ENCODE assay signal across 23 cellular contexts in genomic region chr18:76673281-76674005, GRCh38.
DNase-seq lines count a peak whose midpoint lies in the region; ATAC-seq, FAIRE-seq and TF ChIP-seq lines count a peak whose summit lies in the region.
"Had no signal": no experiment of that assay in that cellular context is flagged by ENCODE, and none has a peak within 500 bp of the region (broad histone marks: within the 10 kb centered on the region; RNA-seq: fewer than 3 reads in every experiment).

No MANE protein-coding gene starts in this region.

- H3K9ac ChIP-seq in neuronal stem cell (ENCODE audit: low read depth, low read length, poor library complexity), result no peak overlapping the region
- H3K9ac ChIP-seq: BLaER1 had no signal

- H3K36me3 ChIP-seq in bronchial epithelial cell (ENCODE audit: control insufficient read depth, insufficient read depth, low read length) (no peaks in the 10 kb centered on the region), neuronal stem cell (replicated peaks in 1 of 2; ENCODE audit: control insufficient read depth in 2 of 2, insufficient read depth in 2 of 2, low read length in 2 of 2) (no peaks in the 10 kb centered on the region), vagina (no peaks in the 10 kb centered on the region)
- H3K36me3 ChIP-seq: BLaER1, HAP-1 had no signal

- no peak overlapping the region for H3K4me2 ChIP-seq in neuronal stem cell (ENCODE audit: insufficient read depth, low read length, poor library complexity, severe bottlenecking)
- H3K4me2 ChIP-seq: BLaER1 had no signal

- peak overlapping the region; percentile 58 for H2AK5ac ChIP-seq in neuronal stem cell (ENCODE audit: low read depth, low read length)

- H2AFZ ChIP-seq in neuronal stem cell (ENCODE audit: low read length), result no peak overlapping the region

- POLR2A ChIA-PET in activated CD4-positive, alpha-beta memory T cell treated with anti-CD3 and anti-CD28 coated beads for 36 hours (lab: Charles Lee), result no interaction called here

- no peak overlapping the region for H2BK15ac ChIP-seq in neuronal stem cell (ENCODE audit: low read length)

- H2BK120ac ChIP-seq in neuronal stem cell (ENCODE audit: low read depth, low read length), result no peak overlapping the region

- H3K27me3 Mint-ChIP-seq in stimulated activated memory B cell treated with anti-CD40 and anti-IgM and Interleukin-4, amounts not matched to agents 10 μg/mL and 1 μg/mL and 100 μg/mL, for 72 hours, result peaks cover 10% of the 10 kb centered on the region
- peaks cover 5% of the 10 kb centered on the region for H3K27me3 Mint-ChIP-seq in activated CD4-positive, alpha-beta memory T cell treated with anti-CD3 and anti-CD28 coated beads for 36 hours

- no peak overlapping the region for H4K91ac ChIP-seq in neuronal stem cell (ENCODE audit: low read depth, low read length, poor library complexity)

- CTCF ChIA-PET in activated CD4-positive, alpha-beta memory T cell treated with anti-CD3 and anti-CD28 coated beads for 36 hours (lab: Charles Lee), result no interaction called here

- H3K4me3 ChIP-seq in bronchial epithelial cell (ENCODE audit: low read depth, low read length) (no peak overlapping the region), neuronal stem cell (ENCODE audit: low read length in 2 of 2) (no peak overlapping the region), vagina (no peak overlapping the region)
- H3K4me3 ChIP-seq: BLaER1, GM12878, HAP-1 had no signal

- H3K9me3 ChIP-seq in neuronal stem cell (replicated peaks in 1 of 2; ENCODE audit: control insufficient read depth in 2 of 2, insufficient read depth in 1 of 2, low read depth in 1 of 2, low read length in 2 of 2) (no peaks in the 10 kb centered on the region), vagina (no peaks in the 10 kb centered on the region)
- H3K9me3 ChIP-seq: BLaER1, Caco-2, HAP-1 had no signal

- no peak overlapping the region for H3K4ac ChIP-seq in neuronal stem cell (ENCODE audit: low read length)

- H2BK12ac ChIP-seq in neuronal stem cell (ENCODE audit: low read length), result no peak overlapping the region

- H4K8ac ChIP-seq in neuronal stem cell (ENCODE audit: low read depth, low read length), result no peak overlapping the region

- intact Hi-C loops in vagina (cut with DNase I), result no loop called here
- intact Hi-C loops in activated CD4-positive, alpha-beta memory T cell treated with anti-CD3 and anti-CD28 coated beads for 36 hours (cut with micrococcal nuclease), result no loop called here

- no peak for TF ChIP-seq CTCF in bronchial epithelial cell (IDR thresholded peaks at IDR 0.05; ENCODE audit: insufficient read depth, low read length, severe bottlenecking)
- TF ChIP-seq CTCF in vagina (IDR thresholded peaks at IDR 0.05), result no peak

- H3K9me3 Mint-ChIP-seq in stimulated activated memory B cell treated with anti-CD40 and anti-IgM and Interleukin-4, amounts not matched to agents 10 μg/mL and 1 μg/mL and 100 μg/mL, for 72 hours, result no peaks in the 10 kb centered on the region
- H3K9me3 Mint-ChIP-seq in activated CD4-positive, alpha-beta memory T cell treated with anti-CD3 and anti-CD28 coated beads for 36 hours, result no peaks in the 10 kb centered on the region
- H3K9me3 Mint-ChIP-seq: CD8-positive, alpha-beta T cell had no signal

- no peak for TF ChIP-seq POLR2A in vagina (IDR thresholded peaks at IDR 0.05)

- H3K4me1 Mint-ChIP-seq in stimulated activated memory B cell treated with anti-CD40 and anti-IgM and Interleukin-4, amounts not matched to agents 10 μg/mL and 1 μg/mL and 100 μg/mL, for 72 hours, result no peaks in the 10 kb centered on the region
- no peaks in the 10 kb centered on the region for H3K4me1 Mint-ChIP-seq in activated CD4-positive, alpha-beta memory T cell treated with anti-CD3 and anti-CD28 coated beads for 36 hours (ENCODE audit: low read depth)
- H3K4me1 Mint-ChIP-seq: B cell; CD4-positive, CD25-positive, alpha-beta regulatory T cell had no signal

- H3K14ac ChIP-seq in neuronal stem cell (ENCODE audit: low read length), result no peak overlapping the region

- WGBS in neuronal stem cell (ENCODE audit: extremely low coverage in 2 of 2, insufficient read length in 2 of 2, insufficient replicate concordance in 1 of 2), 2 donors, result no CpG with 5 or more reads among the region's 16 CpGs

- H3K18ac ChIP-seq in neuronal stem cell (ENCODE audit: low read length), result no peak overlapping the region

- H3K79me1 ChIP-seq in neuronal stem cell (ENCODE audit: low read depth, low read length), result no peaks in the 10 kb centered on the region

- H3K27ac Mint-ChIP-seq in stimulated activated memory B cell treated with anti-CD40 and anti-IgM and Interleukin-4, amounts not matched to agents 10 μg/mL and 1 μg/mL and 100 μg/mL, for 72 hours, result no peak overlapping the region
- H3K27ac Mint-ChIP-seq in activated CD4-positive, alpha-beta memory T cell treated with anti-CD3 and anti-CD28 coated beads for 36 hours, result no peak overlapping the region
- H3K27ac Mint-ChIP-seq: B cell; CD4-positive, CD25-positive, alpha-beta regulatory T cell; CD8-positive, alpha-beta T cell; HFFc6 had no signal

- no peak overlapping the region for H3K4me3 Mint-ChIP-seq in stimulated activated memory B cell treated with anti-CD40 and anti-IgM and Interleukin-4, amounts not matched to agents 10 μg/mL and 1 μg/mL and 100 μg/mL, for 72 hours
- H3K4me3 Mint-ChIP-seq in activated CD4-positive, alpha-beta memory T cell treated with anti-CD3 and anti-CD28 coated beads for 36 hours, result no peak overlapping the region
- H3K4me3 Mint-ChIP-seq: B cell; CD4-positive, CD25-positive, alpha-beta regulatory T cell; CD8-positive, alpha-beta T cell; HFFc6 had no signal

- ATAC-seq in stimulated activated memory B cell treated with anti-CD40 and anti-IgM and Interleukin-4, amounts not matched to agents 10 μg/mL and 1 μg/mL and 100 μg/mL, for 72 hours, result peak; percentile 7
- no peak for ATAC-seq in left lobe of liver
- ATAC-seq: CD8-positive, alpha-beta T cell; GM12878 had no signal

- H3K23ac ChIP-seq in neuronal stem cell (ENCODE audit: low read depth, low read length, poor library complexity), result no peak overlapping the region

- no peaks in the 10 kb centered on the region for H3K36me3 Mint-ChIP-seq in stimulated activated memory B cell treated with anti-CD40 and anti-IgM and Interleukin-4, amounts not matched to agents 10 μg/mL and 1 μg/mL and 100 μg/mL, for 72 hours
- no peaks in the 10 kb centered on the region for H3K36me3 Mint-ChIP-seq in activated CD4-positive, alpha-beta memory T cell treated with anti-CD3 and anti-CD28 coated beads for 36 hours
- H3K36me3 Mint-ChIP-seq: CD4-positive, CD25-positive, alpha-beta regulatory T cell; CD8-positive, alpha-beta T cell had no signal

- H3K4me1 ChIP-seq in neuronal stem cell (ENCODE audit: control insufficient read depth in 2 of 2, insufficient read depth in 1 of 2, low read depth in 1 of 2, low read length in 2 of 2), result peaks cover 0 to 2% of the 10 kb centered on the region in 2 donors
- H3K4me1 ChIP-seq in vagina, result no peaks in the 10 kb centered on the region
- H3K4me1 ChIP-seq: BLaER1, Caco-2 had no signal

- no peak for DNase-seq in bronchial epithelial cell (ENCODE audit: low read depth)
- no peak for DNase-seq in neuronal stem cell (ENCODE audit: low spot score)
- peak; percentile 55 to 81 for DNase-seq in vagina (ENCODE audit: extremely low spot score in 2 of 2)
- no peak for DNase-seq in NOMO-1 treated with dmso at 0.1 percent for 144 hours (lab: John Stamatoyannopoulos, UW; ENCODE audit: unreplicated experiment)
- no peak for DNase-seq in left lobe of liver (ENCODE audit: low spot score)
- no peak for DNase-seq in glomerular visceral epithelial cell (ENCODE audit: extremely low spot score)
- DNase-seq in activated CD4-positive, alpha-beta memory T cell treated with anti-CD3 and anti-CD28 coated beads for 36 hours, result no peak
- DNase-seq: Caco-2; CD4-positive, CD25-positive, alpha-beta regulatory T cell; CD8-positive, alpha-beta T cell; DMS 273 treated with DMSO at 0.1 percent for 48 hours; DMS79; GDM1; GOT3 had no signal

- H2BK5ac ChIP-seq in neuronal stem cell (ENCODE audit: low read length), result no peak overlapping the region

- H3K27ac ChIP-seq in neuronal stem cell (replicated peaks; ENCODE audit: low read length) (no peak overlapping the region), vagina (no peak overlapping the region)
- H3K27ac ChIP-seq: BLaER1, C4-2B had no signal

- H3K27me3 ChIP-seq in bronchial epithelial cell (ENCODE audit: control insufficient read depth, insufficient read depth, low read length) (peaks cover 3% of the 10 kb centered on the region), neuronal stem cell (ENCODE audit: control insufficient read depth in 3 of 3, insufficient read depth in 3 of 3, low read depth in 1 of 3, low read length in 3 of 3) (peaks cover 0 to 3% (median 0%) of the 10 kb centered on the region in 3 experiments), vagina (no peaks in the 10 kb centered on the region)
- H3K27me3 ChIP-seq: BLaER1 had no signal

- FAIRE-seq in bronchial epithelial cell (lab: Jason Lieb, UNC), result peak; percentile 73
- FAIRE-seq: A204.1, GM12878, H54 had no signal

Comparison
In these comparisons a context has a peak if more than half of its experiments do, and no peak if none do; other contexts are left out.
1. DNase-seq: peak in vagina (2 of 2); none in bronchial epithelial cell (single experiment), neuronal stem cell (single experiment), NOMO-1 treated with dmso at 0.1 percent for 144 hours (single experiment), left lobe of liver (single experiment), glomerular visceral epithelial cell (single experiment) and activated CD4-positive, alpha-beta memory T cell treated with anti-CD3 and anti-CD28 coated beads for 36 hours (single experiment).